Comparison of ENCODE assay signal across 8 cellular contexts in genomic region chr19:43620061-43621001, GRCh38. TPM values are rescaled to one million over a fixed set of nuclear protein-coding genes. Genes with fewer than 3 reads are reported as not detected.
DNase-seq lines count a peak whose midpoint lies in the region; TF ChIP-seq lines count a peak whose summit lies in the region.

No MANE protein-coding gene starts in this region.

- H3K9ac ChIP-seq in skeletal muscle tissue (ENCODE audit: low read depth in 1 of 3, low read length in 3 of 3), result peak overlapping the region; percentile 77 to 98 (median 92)

- H3K4me1 ChIP-seq in skeletal muscle tissue (ENCODE audit: control insufficient read depth in 3 of 3, insufficient read depth in 3 of 3, low read length in 3 of 3), result peaks cover 6 to 19% (median 13%) of the 10 kb centered on the region in 3 donors

- peaks cover 1% of the 10 kb centered on the region for H3K27me3 ChIP-seq in HL-60 (ENCODE audit: insufficient read depth, poor library complexity, severe bottlenecking)
- no peaks in the 10 kb centered on the region for H3K27me3 ChIP-seq in skeletal muscle tissue (ENCODE audit: control insufficient read depth in 3 of 3, insufficient read depth in 3 of 3, low read length in 3 of 3)

- DNase-seq in HL-60 (ENCODE audit: low read depth in 1 of 2, low spot score in 1 of 2) (no peak), fibroblast of villous mesenchyme (ENCODE audit: low read depth) (no peak), LoVo (ENCODE audit: low spot score) (no peak), ecto neural progenitor cell (ENCODE audit: low spot score) (no peak), dermis blood vessel endothelial cell (no peak), DMS 273 (lab: John Stamatoyannopoulos, UW; ENCODE audit: unreplicated experiment) (no peak)
- DNase-seq in activated CD8-positive, alpha-beta memory T cell treated with anti-CD3 and anti-CD28 coated beads, Interleukin-2, amount 50 U/mL, for 1 hour (ENCODE audit: extremely low read depth), result peak; percentile 71

- H3K4me3 ChIP-seq in HL-60 (replicated peaks; ENCODE audit: insufficient read depth, low read length) (peak overlapping the region; percentile 72), fibroblast of villous mesenchyme (ENCODE audit: low read depth, low read length) (peak overlapping the region; percentile 68), skeletal muscle tissue (ENCODE audit: low read length in 3 of 3) (peak overlapping the region; percentile 90 to 100 (median 99))

- no peaks in the 10 kb centered on the region for H3K9me3 ChIP-seq in skeletal muscle tissue (ENCODE audit: control insufficient read depth in 3 of 3, low read length in 3 of 3)

- H3K36me3 ChIP-seq in skeletal muscle tissue (ENCODE audit: control insufficient read depth in 3 of 3, insufficient read depth in 3 of 3, low read length in 3 of 3), result peaks cover 0 to 3% (median 0%) of the 10 kb centered on the region in 3 donors

- TF ChIP-seq CTCF in HL-60 (IDR thresholded peaks at IDR 0.05; ENCODE audit: insufficient read depth, low read length) (no peak), fibroblast of villous mesenchyme (IDR thresholded peaks at IDR 0.05; ENCODE audit: insufficient read depth, low read depth, low read length) (no peak)

- H3K27ac ChIP-seq in HL-60 (replicated peaks) (peak overlapping the region; percentile 89), skeletal muscle tissue (ENCODE audit: low read depth, low read length) (peak overlapping the region; percentile 87)

RNA-seq across cellular contexts. Expression of gene ZNF428, which starts 0.9 kb away (rescaled TPM):
- total RNA-seq in fibroblast of villous mesenchyme (25.0 and 31.9 TPM in 2 replicates), skeletal muscle tissue (44.9 TPM), dermis blood vessel endothelial cell (41.5 and 46.5 TPM in 2 replicates)

RNA-seq across cellular contexts. Expression of gene SRRM5, which starts 8.4 kb away (rescaled TPM):
- total RNA-seq in fibroblast of villous mesenchyme, result under 0.01 TPM in 2 replicates
- not detected for total RNA-seq in skeletal muscle tissue
- total RNA-seq in dermis blood vessel endothelial cell, result 0.05 and 0.17 TPM in 2 replicates

RNA-seq across cellular contexts. Expression of gene CADM4, which starts 19.3 kb away (rescaled TPM):
- total RNA-seq in fibroblast of villous mesenchyme (7.7 and 22.0 TPM in 2 replicates), skeletal muscle tissue (7.8 TPM), dermis blood vessel endothelial cell (8.7 and 11.9 TPM in 2 replicates)

RNA-seq across cellular contexts. Expression of gene ZNF576, which starts 23.9 kb away (rescaled TPM):
- total RNA-seq in fibroblast of villous mesenchyme (9.0 and 9.9 TPM in 2 replicates), skeletal muscle tissue (6.8 TPM), dermis blood vessel endothelial cell (10.8 and 12.6 TPM in 2 replicates)

RNA-seq across cellular contexts. Expression of gene IRGQ, which starts 24.4 kb away (rescaled TPM):
- 27.7 and 35.4 TPM in 2 replicates for total RNA-seq in fibroblast of villous mesenchyme
- 24.5 TPM for total RNA-seq in skeletal muscle tissue
- 27.2 and 34.6 TPM in 2 replicates for total RNA-seq in dermis blood vessel endothelial cell
